In genomic region chr12:70927356-70927755, GRCh38 we compare ENCODE assay signal across 11 cellular contexts.
"Had no signal": no experiment of that assay in that cellular context is flagged by ENCODE, and none has a peak within 500 bp of the region (broad histone marks: within the 10 kb centered on the region; RNA-seq: fewer than 3 reads in every experiment).

No MANE protein-coding gene starts in this region.

- H2AFZ ChIP-seq: GM23248, GM23338 had no signal

- H3K4me1 ChIP-seq: HAP-1 had no signal

- FAIRE-seq: H1, H54 had no signal

- H3K27ac ChIP-seq: GM23248 had no signal

- H3K9ac ChIP-seq: GM23248 had no signal

- H3K4me2 ChIP-seq: GM23338 had no signal

- DNase-seq: GM23248, GOT3, H7, H9, HCEC 1CT, HFFc6 had no signal

- H3K4me3 ChIP-seq: GM23248, GM23338, HAP-1 had no signal

- ATAC-seq: GM23338, HCT116 had no signal

- H3K36me3 ChIP-seq: HAP-1 had no signal

- H3K9me3 ChIP-seq: HAP-1 had no signal
